Comparison of ENCODE assay signal across 9 cellular contexts in genomic region chr21:37642493-37642892, GRCh38.
DNase-seq lines count a peak whose midpoint lies in the region; ATAC-seq and TF ChIP-seq lines count a peak whose summit lies in the region.
"Had no signal": no experiment of that assay in that cellular context is flagged by ENCODE, and none has a peak within 500 bp of the region (broad histone marks: within the 10 kb centered on the region; RNA-seq: fewer than 3 reads in every experiment).

No MANE protein-coding gene starts in this region.

- no peak overlapping the region for H3K4me3 ChIP-seq in astrocyte of the cerebellum (ENCODE audit: low read depth, low read length)
- H3K4me3 ChIP-seq in gastrocnemius medialis: no peak overlapping the region
- H3K4me3 ChIP-seq: SK-N-MC had no signal

- H3K9me3 ChIP-seq in gastrocnemius medialis: no peaks in the 10 kb centered on the region

- peaks cover 0 to 2% of the 10 kb centered on the region in 2 donors for H3K4me1 ChIP-seq in gastrocnemius medialis

- no peak for TF ChIP-seq POLR2A in gastrocnemius medialis (IDR thresholded peaks at IDR 0.05)

- ATAC-seq in gastrocnemius medialis: peak; percentile 65 to 86

- peak; percentile 5 for TF ChIP-seq CTCF in astrocyte of the cerebellum (IDR thresholded peaks at IDR 0.05; ENCODE audit: low read depth, low read length, missing control alignments)
- TF ChIP-seq CTCF in gastrocnemius medialis (IDR thresholded peaks at IDR 0.05 in 4 of 5, conservative IDR thresholded peaks at IDR 0.05 in 1 of 5): peak in 4 of 5 experiments; percentile 17 to 45 (median 32)

- no peaks in the 10 kb centered on the region for H3K36me3 ChIP-seq in gastrocnemius medialis

- H3K27me3 ChIP-seq in gastrocnemius medialis: peaks cover 0 to 6% (median 0%) of the 10 kb centered on the region in 3 donors

- H3K27ac ChIP-seq in gastrocnemius medialis: no peak overlapping the region
- H3K27ac ChIP-seq: SK-N-MC had no signal

- DNase-seq in NCI-H1105 treated with DMSO at 0.1 percent for 48 hours (lab: John Stamatoyannopoulos, UW) (peak; percentile 24), NCI-H1105 (lab: John Stamatoyannopoulos, UW) (no peak), NCI-H128 (lab: John Stamatoyannopoulos, UW; ENCODE audit: unreplicated experiment) (peak; percentile 22), astrocyte of the cerebellum (ENCODE audit: low read depth) (no peak), gastrocnemius medialis (no peak), NCI-H774 (lab: John Stamatoyannopoulos, UW) (no peak), NCI-H2227 treated with DMSO at 0.1 percent for 48 hours (lab: John Stamatoyannopoulos, UW) (no peak), cerebellum (ENCODE audit: low spot score) (no peak)

- in situ Hi-C loops in astrocyte of the cerebellum (cut with HindIII; ENCODE audit: low sequenced_read_pairs) (no loop called here), gastrocnemius medialis (cut with MboI; ENCODE audit: low sequenced_read_pairs in 4 of 4) (no loop called here)

- intact Hi-C loops in gastrocnemius medialis (cut with DNase I; ENCODE audit: low total_unique reads): loop anchor here (5.0 kb wide), 2 partner anchors 145 to 420 kb away; no protein-coding TSS in a partner anchor

Comparison
In these comparisons a context has a peak if more than half of its experiments do, and no peak if none do; other contexts are left out.
1. DNase-seq: peak in NCI-H1105 treated with DMSO at 0.1 percent for 48 hours (single experiment) and NCI-H128 (single experiment); none in NCI-H1105 (single experiment), astrocyte of the cerebellum (single experiment), gastrocnemius medialis (0 of 2), NCI-H774 (single experiment), NCI-H2227 treated with DMSO at 0.1 percent for 48 hours (single experiment) and cerebellum (single experiment).